1 cellular context compared by ENCODE assay signal in genomic region chr12:104613407-104613806, GRCh38.
A peak's percentile ranks its signal among the peaks of the same experiment; 100 is the strongest.
TF ChIP-seq lines count a peak whose summit lies in the region.

No MANE protein-coding gene starts in this region.

TF ChIP-seq in K562, 482 proteins besides CTCF, POLR2A, EP300 and RAD21:
- peak; percentile 77 for TF ChIP-seq ZNF431 (CRISPR knock-in tag; IDR thresholded peaks at IDR 0.05)
